In the genomic region with DNA sequence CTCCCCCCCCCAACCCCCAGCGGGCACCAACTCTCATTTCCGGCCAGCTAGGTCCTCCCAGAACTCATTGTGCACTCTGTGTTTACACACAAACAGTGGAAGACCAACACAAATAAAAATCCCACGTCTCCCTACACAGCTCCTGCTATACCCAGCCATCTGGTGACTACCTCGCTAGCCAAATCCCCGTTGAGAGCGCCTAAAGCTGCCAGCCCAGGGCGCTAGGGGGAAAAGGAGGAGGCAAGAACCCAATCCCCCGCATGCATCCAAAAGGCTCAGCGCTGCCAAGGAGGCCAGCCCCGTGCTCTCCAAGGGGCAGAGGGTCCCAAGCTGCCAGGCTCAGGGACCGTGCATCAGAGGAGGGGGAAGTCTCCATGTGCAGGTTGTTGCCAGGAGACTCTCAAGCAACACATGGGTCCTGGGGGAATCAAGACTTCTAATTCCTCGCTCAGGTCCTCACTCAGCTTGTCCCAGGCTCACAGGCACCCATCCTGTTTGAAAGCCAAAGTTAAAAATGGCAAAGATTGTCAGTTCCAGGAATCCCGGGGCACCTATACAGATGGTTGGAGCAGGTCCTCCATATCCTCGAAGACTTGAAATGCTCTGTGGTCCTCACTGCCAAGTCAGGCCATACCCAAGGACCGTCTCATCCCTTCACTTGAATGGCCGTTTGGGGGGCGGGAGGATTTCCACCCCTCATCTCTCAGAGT, we compare ENCODE assay signal across 14 cellular contexts. TPM values are rescaled to one million over a fixed set of nuclear protein-coding genes. Genes with fewer than 3 reads are reported as not detected.
A peak's percentile ranks its signal among the peaks of the same experiment; 100 is the strongest.
DNase-seq lines count a peak whose midpoint lies in the region; ATAC-seq and TF ChIP-seq lines count a peak whose summit lies in the region.
"Had no signal": no experiment of that assay in that cellular context is flagged by ENCODE, and none has a peak within 500 bp of the region (broad histone marks: within the 10 kb centered on the region; RNA-seq: fewer than 3 reads in every experiment).

No MANE protein-coding gene starts in this region.

- intact Hi-C loops in body of pancreas (cut with DNase I): no loop called here

- H3K9me3 Mint-ChIP-seq in T-helper 2 cell treated with Interferon-gamma antibody and Interleukin-4, amounts not matched to agents 5 μg/mL and 100 μg/mL, for 36 hours: no peaks in the 10 kb centered on the region
- peaks cover 4 to 9% of the 10 kb centered on the region in 2 donors for H3K9me3 Mint-ChIP-seq in effector memory CD8-positive, alpha-beta T cell
- H3K9me3 Mint-ChIP-seq: activated T-helper 1 cell treated with anti-CD3 and anti-CD28 coated beads, Interleukin-12 subunit alpha, Interleukin-12 subunit beta, Interleukin-2, Interleukin-4 antibody, amounts not matched to agents 30 ng/mL and 10 ng/mL and 1 ng/mL, durations not matched to agents 14 hours and 24 hours and 36 hours; natural killer cell had no signal

- H3K4me2 ChIP-seq in osteoblast (ENCODE audit: insufficient read depth, low read length): no peak overlapping the region

- H3K36me3 ChIP-seq in ES-I3 (ENCODE audit: insufficient read depth, low read length) (no peaks in the 10 kb centered on the region), body of pancreas (replicated peaks in 1 of 2; ENCODE audit: insufficient read depth in 1 of 2, low read depth in 2 of 2) (no peaks in the 10 kb centered on the region), osteoblast (ENCODE audit: insufficient read depth, low read length) (no peaks in the 10 kb centered on the region)
- H3K36me3 ChIP-seq: ascending aorta, thyroid gland had no signal

- H3K27ac Mint-ChIP-seq in T-helper 2 cell treated with Interferon-gamma antibody and Interleukin-4, amounts not matched to agents 5 μg/mL and 100 μg/mL, for 36 hours: no peak overlapping the region
- no peak overlapping the region for H3K27ac Mint-ChIP-seq in effector memory CD8-positive, alpha-beta T cell
- H3K27ac Mint-ChIP-seq: activated T-helper 1 cell treated with anti-CD3 and anti-CD28 coated beads, Interleukin-12 subunit alpha, Interleukin-12 subunit beta, Interleukin-2, Interleukin-4 antibody, amounts not matched to agents 30 ng/mL and 10 ng/mL and 1 ng/mL, durations not matched to agents 14 hours and 24 hours and 36 hours; CD4-positive, alpha-beta memory T cell; natural killer cell had no signal

- H2AFZ ChIP-seq in osteoblast (ENCODE audit: low read length): no peak overlapping the region

- H3K4me3 ChIP-seq in body of pancreas: no peak overlapping the region
- no peak overlapping the region for H3K4me3 ChIP-seq in osteoblast (ENCODE audit: insufficient read depth, low read length)
- H3K4me3 ChIP-seq: thyroid gland had no signal

- H3K27me3 ChIP-seq in body of pancreas: peaks cover 0 to 5% of the 10 kb centered on the region in 2 donors
- H3K27me3 ChIP-seq in osteoblast (ENCODE audit: insufficient read depth, low read length): peaks cover 41% of the 10 kb centered on the region
- H3K27me3 ChIP-seq: ascending aorta had no signal

- no peak overlapping the region for H3K4me3 Mint-ChIP-seq in T-helper 2 cell treated with Interferon-gamma antibody and Interleukin-4, amounts not matched to agents 5 μg/mL and 100 μg/mL, for 36 hours
- no peak overlapping the region for H3K4me3 Mint-ChIP-seq in effector memory CD8-positive, alpha-beta T cell
- H3K4me3 Mint-ChIP-seq: activated T-helper 1 cell treated with anti-CD3 and anti-CD28 coated beads, Interleukin-12 subunit alpha, Interleukin-12 subunit beta, Interleukin-2, Interleukin-4 antibody, amounts not matched to agents 30 ng/mL and 10 ng/mL and 1 ng/mL, durations not matched to agents 14 hours and 24 hours and 36 hours; CD4-positive, alpha-beta memory T cell; natural killer cell had no signal

- H3K9me3 ChIP-seq in ES-I3 (ENCODE audit: control insufficient read depth, insufficient read depth, low read length) (no peaks in the 10 kb centered on the region), body of pancreas (no peaks in the 10 kb centered on the region), osteoblast (ENCODE audit: low read depth, low read length) (no peaks in the 10 kb centered on the region)
- H3K9me3 ChIP-seq: ascending aorta, thyroid gland had no signal

- H3K79me2 ChIP-seq in osteoblast (ENCODE audit: insufficient read depth, low read length): no peaks in the 10 kb centered on the region

- H3K4me1 ChIP-seq in ES-I3 (ENCODE audit: insufficient read depth, low read length) (no peaks in the 10 kb centered on the region), body of pancreas (peaks cover 29% of the 10 kb centered on the region), osteoblast (ENCODE audit: insufficient read depth, low read length) (no peaks in the 10 kb centered on the region)

- ATAC-seq in body of pancreas: peak; percentile 26
- ATAC-seq in effector memory CD8-positive, alpha-beta T cell (replicated peaks): no peak
- ATAC-seq: natural killer cell had no signal

- WGBS in body of pancreas, 2 donors: 31 to 34% methylated on average over 13 to 17 of the region's 17 CpGs

- no peak for TF ChIP-seq POLR2A in body of pancreas (IDR thresholded peaks at IDR 0.05)

- no peak for TF ChIP-seq CTCF in body of pancreas (IDR thresholded peaks at IDR 0.05)
- no peak for TF ChIP-seq CTCF in osteoblast (IDR thresholded peaks at IDR 0.05; ENCODE audit: extremely low read depth, low read depth, low read length)

- no peaks in the 10 kb centered on the region for H4K20me1 ChIP-seq in osteoblast (ENCODE audit: insufficient read depth, low read length)

- no peaks in the 10 kb centered on the region for H3K4me1 Mint-ChIP-seq in T-helper 2 cell treated with Interferon-gamma antibody and Interleukin-4, amounts not matched to agents 5 μg/mL and 100 μg/mL, for 36 hours (ENCODE audit: low read depth)
- no peaks in the 10 kb centered on the region for H3K4me1 Mint-ChIP-seq in effector memory CD8-positive, alpha-beta T cell (ENCODE audit: low read depth in 2 of 2)
- H3K4me1 Mint-ChIP-seq: natural killer cell had no signal

- peak overlapping the region; percentile 72; the same call in 1 of the 2 replicates for H3K9ac ChIP-seq in ES-I3 (ENCODE audit: low read depth, low read length)

- peaks cover 31% of the 10 kb centered on the region for H3K27me3 Mint-ChIP-seq in T-helper 2 cell treated with Interferon-gamma antibody and Interleukin-4, amounts not matched to agents 5 μg/mL and 100 μg/mL, for 36 hours (ENCODE audit: low read depth)
- H3K27me3 Mint-ChIP-seq in effector memory CD8-positive, alpha-beta T cell: peaks cover 30 to 31% of the 10 kb centered on the region in 2 donors

- H3K27ac ChIP-seq in body of pancreas: no peak overlapping the region
- no peak overlapping the region for H3K27ac ChIP-seq in osteoblast (ENCODE audit: low read depth, low read length)
- H3K27ac ChIP-seq: ascending aorta, HL-60, thyroid gland had no signal

- H3K36me3 Mint-ChIP-seq in T-helper 2 cell treated with Interferon-gamma antibody and Interleukin-4, amounts not matched to agents 5 μg/mL and 100 μg/mL, for 36 hours (ENCODE audit: low read depth): no peaks in the 10 kb centered on the region
- no peaks in the 10 kb centered on the region for H3K36me3 Mint-ChIP-seq in effector memory CD8-positive, alpha-beta T cell (ENCODE audit: insufficient read depth)
- H3K36me3 Mint-ChIP-seq: CD4-positive, alpha-beta memory T cell; natural killer cell had no signal

- DNase-seq in NCI-H1105 treated with DMSO at 0.1 percent for 48 hours (lab: John Stamatoyannopoulos, UW) (peak; percentile 32), body of pancreas (peak in 1 of 4 donors; percentile 21), osteoblast (ENCODE audit: insufficient read length, low spot score, missing footprints) (peak; percentile 75), COLO829 (ENCODE audit: low spot score) (no peak)
- no peak for DNase-seq in T-helper 2 cell treated with Interferon-gamma antibody and Interleukin-4, amounts not matched to agents 5 μg/mL and 100 μg/mL, for 36 hours (ENCODE audit: low spot score)
- DNase-seq in effector memory CD8-positive, alpha-beta T cell: no peak
- DNase-seq: activated CD4-positive, CD25-positive, alpha-beta regulatory T cell treated with anti-CD3 and anti-CD28 coated beads, Interleukin-2, amount 50 U/mL, for 72 hours; CD4-positive, alpha-beta memory T cell; natural killer cell had no signal

RNA-seq across cellular contexts. Expression of gene ASTN2, which starts 2.7 kb away (rescaled TPM):
- total RNA-seq in body of pancreas (1 to 10 TPM; 8.2 to 9.6 TPM), osteoblast (4.7 TPM in 2 replicates)

Comparison
In these comparisons a context has a peak if more than half of its experiments do, and no peak if none do; other contexts are left out.
1. DNase-seq: peak in NCI-H1105 treated with DMSO at 0.1 percent for 48 hours (single experiment) and osteoblast (single experiment); none in COLO829 (single experiment), T-helper 2 cell treated with Interferon-gamma antibody and Interleukin-4, amounts not matched to agents 5 μg/mL and 100 μg/mL, for 36 hours (single experiment) and effector memory CD8-positive, alpha-beta T cell (0 of 3).